ENCODE assay signal across 1 cellular context in the genomic region with DNA sequence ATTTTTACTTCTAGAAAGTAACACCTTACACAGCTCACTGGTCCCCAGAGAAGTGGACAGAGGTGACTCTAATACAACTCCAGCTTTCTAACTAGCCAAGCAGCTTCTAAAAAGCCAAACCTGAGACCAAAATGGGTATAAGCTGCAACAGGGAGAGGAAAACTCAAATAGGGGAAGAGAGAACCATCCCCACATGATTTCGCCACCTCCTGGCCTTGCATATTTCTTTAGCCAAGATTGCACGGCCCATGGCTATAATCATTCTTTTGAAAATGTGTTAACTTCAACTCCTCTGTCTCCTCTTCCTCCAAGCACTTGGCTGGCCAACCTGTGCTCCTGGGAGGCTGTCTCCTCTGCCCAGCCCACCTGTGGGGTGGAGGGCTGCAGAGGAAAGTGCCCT.
TF ChIP-seq lines count a peak whose summit lies in the region.

No MANE protein-coding gene starts in this region.

TF ChIP-seq in H1, 55 proteins besides CTCF, POLR2A, EP300 and RAD21 (continued from another document):
- TF ChIP-seq, protein P1, sequence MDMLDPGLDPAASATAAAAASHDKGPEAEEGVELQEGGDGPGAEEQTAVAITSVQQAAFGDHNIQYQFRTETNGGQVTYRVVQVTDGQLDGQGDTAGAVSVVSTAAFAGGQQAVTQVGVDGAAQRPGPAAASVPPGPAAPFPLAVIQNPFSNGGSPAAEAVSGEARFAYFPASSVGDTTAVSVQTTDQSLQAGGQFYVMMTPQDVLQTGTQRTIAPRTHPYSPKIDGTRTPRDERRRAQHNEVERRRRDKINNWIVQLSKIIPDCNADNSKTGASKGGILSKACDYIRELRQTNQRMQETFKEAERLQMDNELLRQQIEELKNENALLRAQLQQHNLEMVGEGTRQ (IDR thresholded peaks at IDR 0.05; ENCODE audit: low read length): no peak
